In genomic region chr3:107476462-107476861, GRCh38 we compare ENCODE assay signal across 27 cellular contexts. TPM values are rescaled to one million over a fixed set of nuclear protein-coding genes. Genes with fewer than 3 reads are reported as not detected.
DNase-seq lines count a peak whose midpoint lies in the region; ATAC-seq, FAIRE-seq and TF ChIP-seq lines count a peak whose summit lies in the region.
"Had no signal": no experiment of that assay in that cellular context is flagged by ENCODE, and none has a peak within 500 bp of the region (broad histone marks: within the 10 kb centered on the region; RNA-seq: fewer than 3 reads in every experiment).

No MANE protein-coding gene starts in this region.

- H3K79me2 ChIP-seq in H9 (ENCODE audit: insufficient read depth, low read length) (no peaks in the 10 kb centered on the region), H1 (ENCODE audit: control insufficient read depth in 1 of 2, insufficient read depth in 2 of 2, low read length in 2 of 2) (no peaks in the 10 kb centered on the region)

- H3K4me3 Mint-ChIP-seq in H9, result no peak overlapping the region
- H3K4me3 Mint-ChIP-seq: CD14-positive monocyte; CD4-positive, alpha-beta memory T cell; CD4-positive, CD25-positive, alpha-beta regulatory T cell; CD8-positive, alpha-beta memory T cell had no signal

- H4K8ac ChIP-seq in H9 (replicated peaks; ENCODE audit: insufficient read length, low read depth, low read length), result no peak overlapping the region
- no peak overlapping the region for H4K8ac ChIP-seq in H1 (ENCODE audit: extremely low read depth, insufficient read depth, low read length)

- no peak for DNase-seq in H9
- DNase-seq in H1 (ENCODE audit: low read depth in 1 of 2, low spot score in 2 of 2), result no peak
- no peak for DNase-seq in urothelium cell line (ENCODE audit: low spot score)
- no peak for DNase-seq in SK-N-DZ (ENCODE audit: low spot score)
- DNase-seq in body of pancreas, result no peak
- no peak for DNase-seq in stimulated activated CD4-positive, alpha-beta T cell treated with anti-CD3 and anti-CD28 coated beads, Interleukin-4, amount 100 ng/mL, for 1 hour
- DNase-seq: 8988T; ACHN; BE2C; C1 segment of cervical spinal cord; CD4-positive, alpha-beta memory T cell; CD4-positive, CD25-positive, alpha-beta regulatory T cell; CD8-positive, alpha-beta memory T cell; COR-L47; DMS 273 treated with DMSO at 0.1 percent for 48 hours; DMS153; DMS53; DMS79; DND-41; EL; GDM1 had no signal

- peak overlapping the region in 2 of 3 experiments; percentile 19 to 51; a peak in 3 of 7 replicates for H3K27ac Mint-ChIP-seq in H9
- H3K27ac Mint-ChIP-seq: CD14-positive monocyte; CD4-positive, alpha-beta memory T cell; CD4-positive, CD25-positive, alpha-beta regulatory T cell; CD8-positive, alpha-beta memory T cell had no signal

- H3K56ac ChIP-seq in H9 (ENCODE audit: insufficient read length, low read depth, low read length) (no peak overlapping the region), H1 (replicated peaks; ENCODE audit: insufficient read length, low read depth, low read length) (no peak overlapping the region)

- H3K4me3 ChIP-seq in H1 (ENCODE audit: extremely low read depth in 1 of 4, insufficient read depth in 2 of 4, low read depth in 3 of 4, low read length in 4 of 4) (no peak overlapping the region; a peak in 1 of 8 replicates), body of pancreas (no peak overlapping the region)
- H3K4me3 ChIP-seq: BLaER1, GM12878 had no signal

- TF ChIP-seq POLR2A in H1 (IDR thresholded peaks at IDR 0.05; ENCODE audit: control extremely low read depth in 1 of 2, low read depth in 2 of 2, low read length in 2 of 2) (no peak), body of pancreas (IDR thresholded peaks at IDR 0.05) (no peak)

- H3K4me1 Mint-ChIP-seq in H9, result peaks cover 18 to 26% of the 10 kb centered on the region in 2 experiments
- H3K4me1 Mint-ChIP-seq: CD4-positive, alpha-beta memory T cell; CD4-positive, CD25-positive, alpha-beta regulatory T cell; CD8-positive, alpha-beta memory T cell had no signal

- no peak overlapping the region for H3K4me2 ChIP-seq in H9 (ENCODE audit: insufficient read depth, insufficient read length, low read length)
- peak overlapping the region in 1 of 2 experiments; percentile 27; a peak in 2 of 4 replicates for H3K4me2 ChIP-seq in H1 (ENCODE audit: insufficient read depth in 1 of 2, low read depth in 2 of 2, low read length in 2 of 2)
- H3K4me2 ChIP-seq: BLaER1 had no signal

- H3K4ac ChIP-seq in H9 (ENCODE audit: low read depth, low read length) (no peak overlapping the region), H1 (replicated peaks; ENCODE audit: insufficient read length, low read depth, low read length) (no peak overlapping the region)

- H3T11ph ChIP-seq in H9 (ENCODE audit: low read length), result no peak overlapping the region

- H3K18ac ChIP-seq in H9 (ENCODE audit: insufficient read length, low read depth, low read length) (no peak overlapping the region), H1 (ENCODE audit: extremely low read depth, low read length) (no peak overlapping the region)

- H3K9ac ChIP-seq in H9 (ENCODE audit: extremely low read depth, insufficient read length, low read length), result no peak overlapping the region
- no peak overlapping the region for H3K9ac ChIP-seq in H1 (replicated peaks in 1 of 4; ENCODE audit: extremely low read depth in 1 of 4, low read depth in 3 of 4, low read length in 3 of 4)
- H3K9ac ChIP-seq: BLaER1 had no signal

- no peak for TF ChIP-seq CTCF in H9 (conservative IDR thresholded peaks at IDR 0.05)
- TF ChIP-seq CTCF in H1 (IDR thresholded peaks at IDR 0.05; ENCODE audit: control extremely low read depth in 1 of 3, insufficient read depth in 1 of 3, low read depth in 1 of 3, low read length in 3 of 3), result no peak
- no peak for TF ChIP-seq CTCF in body of pancreas (IDR thresholded peaks at IDR 0.05)

- H3K9me3 Mint-ChIP-seq in H9, result peaks cover 28 to 33% of the 10 kb centered on the region in 2 experiments

- no peaks in the 10 kb centered on the region for H3K36me3 ChIP-seq in H1 (ENCODE audit: control insufficient read depth in 2 of 4, insufficient read depth in 4 of 4, low read length in 3 of 4)
- no peaks in the 10 kb centered on the region for H3K36me3 ChIP-seq in body of pancreas (replicated peaks in 1 of 2; ENCODE audit: insufficient read depth in 1 of 2, low read depth in 2 of 2)
- H3K36me3 ChIP-seq: BE2C, BLaER1 had no signal

- intact Hi-C loops in body of pancreas (cut with DNase I), result no loop called here

- peaks cover 2% of the 10 kb centered on the region; the same call in 1 of the 2 replicates for H3K27me3 Mint-ChIP-seq in H9 (ENCODE audit: low read depth)

- no peak for TF ChIP-seq RAD21 in H1 (IDR thresholded peaks at IDR 0.05 in 1 of 2, conservative IDR thresholded peaks at IDR 0.05 in 1 of 2; ENCODE audit: low read depth in 2 of 2, low read length in 2 of 2)

- H3K23ac ChIP-seq in H9 (ENCODE audit: insufficient read length, low read depth, low read length), result no peak overlapping the region
- no peak overlapping the region for H3K23ac ChIP-seq in H1 (ENCODE audit: insufficient read length)

- H3K23me2 ChIP-seq in H9 (ENCODE audit: insufficient read length, low read depth, low read length, poor library complexity, severe bottlenecking), result no peaks in the 10 kb centered on the region
- H3K23me2 ChIP-seq in H1 (ENCODE audit: low read depth, low read length), result no peaks in the 10 kb centered on the region

- H2AFZ ChIP-seq in H9 (ENCODE audit: low read length) (no peak overlapping the region), H1 (ENCODE audit: low read length) (no peak overlapping the region)

- H2BK12ac ChIP-seq in H9 (ENCODE audit: insufficient read length, low read depth, low read length) (no peak overlapping the region), H1 (ENCODE audit: low read depth, low read length) (no peak overlapping the region)

- H3K27ac ChIP-seq in H9 (ENCODE audit: insufficient read length, low read depth, low read length) (no peak overlapping the region), H1 (ENCODE audit: low read depth, low read length) (no peak overlapping the region), body of pancreas (no peak overlapping the region)
- H3K27ac ChIP-seq: BLaER1 had no signal

- H3K27me3 ChIP-seq in H9 (ENCODE audit: insufficient read depth, low read length), result no peaks in the 10 kb centered on the region
- H3K27me3 ChIP-seq in H1 (replicated peaks in 1 of 4; ENCODE audit: control insufficient read depth in 3 of 4, extremely low read depth in 1 of 4, insufficient read depth in 3 of 4, low read length in 3 of 4), result peaks cover 0 to 1% (median 0%) of the 10 kb centered on the region in 4 experiments; a peak in 1 of 7 replicates
- no peaks in the 10 kb centered on the region for H3K27me3 ChIP-seq in body of pancreas
- H3K27me3 ChIP-seq: BLaER1 had no signal

- no peaks in the 10 kb centered on the region for H4K20me1 ChIP-seq in H9 (ENCODE audit: control insufficient read depth, insufficient read depth, insufficient read length)
- H4K20me1 ChIP-seq in H1 (replicated peaks in 1 of 2; ENCODE audit: control insufficient read depth in 1 of 2, insufficient read depth in 2 of 2, low read length in 2 of 2), result no peaks in the 10 kb centered on the region
- H4K20me1 ChIP-seq: BLaER1 had no signal

- POLR2A ChIA-PET in H1 (lab: Charles Lee; ENCODE audit: partially characterized antibody), result no interaction called here

- H3K4me1 ChIP-seq in H9 (ENCODE audit: insufficient read depth, low read length) (peaks cover 5% of the 10 kb centered on the region; the same call in 1 of the 2 replicates), H1 (replicated peaks in 1 of 4; ENCODE audit: control insufficient read depth in 3 of 4, insufficient read depth in 4 of 4, low read length in 3 of 4) (no peaks in the 10 kb centered on the region; a peak in 1 of 7 replicates), body of pancreas (no peaks in the 10 kb centered on the region)
- H3K4me1 ChIP-seq: BE2C, BLaER1 had no signal

- H2BK15ac ChIP-seq in H9 (ENCODE audit: low read depth, low read length), result no peak overlapping the region
- H2BK15ac ChIP-seq in H1 (ENCODE audit: low read length), result no peak overlapping the region

- H2AK5ac ChIP-seq in H9 (ENCODE audit: insufficient read length, low read length) (no peak overlapping the region), H1 (ENCODE audit: low read depth, low read length) (no peak overlapping the region; the same call in 1 of the 2 replicates)

- H3K36me3 Mint-ChIP-seq in H9 (ENCODE audit: insufficient read depth in 1 of 3, low read depth in 3 of 3), result peaks cover 6 to 47% (median 18%) of the 10 kb centered on the region in 3 experiments
- H3K36me3 Mint-ChIP-seq: CD14-positive monocyte had no signal

- H4K91ac ChIP-seq in H9 (ENCODE audit: insufficient read length, low read depth, low read length) (no peak overlapping the region), H1 (replicated peaks; ENCODE audit: insufficient read length, low read length) (no peak overlapping the region)

- CTCF ChIA-PET in H1 (lab: Charles Lee; ENCODE audit: partially characterized antibody), result no interaction called here

- H4K5ac ChIP-seq in H9 (ENCODE audit: insufficient read length, low read depth, low read length), result no peak overlapping the region
- no peak overlapping the region for H4K5ac ChIP-seq in H1 (ENCODE audit: insufficient read length, low read depth, low read length)

- H2BK5ac ChIP-seq in H9 (ENCODE audit: insufficient read length, low read length) (no peak overlapping the region), H1 (ENCODE audit: low read depth, low read length) (peak overlapping the region; percentile 82; the same call in 1 of the 2 replicates)

- no peak overlapping the region for H2BK20ac ChIP-seq in H9 (ENCODE audit: low read depth, low read length, poor library complexity, severe bottlenecking)
- no peak overlapping the region for H2BK20ac ChIP-seq in H1 (ENCODE audit: low read length)

- H3K14ac ChIP-seq in H9 (ENCODE audit: insufficient read depth, low read length) (no peak overlapping the region), H1 (ENCODE audit: insufficient read length) (no peak overlapping the region)

- TF ChIP-seq EP300 in H1 (IDR thresholded peaks at IDR 0.05; ENCODE audit: borderline replicate concordance in 1 of 2, low read depth in 2 of 2, low read length in 2 of 2), result no peak

- FAIRE-seq in H1 (lab: Jason Lieb, UNC) (no peak), urothelium cell line (lab: Jason Lieb, UNC) (peak; percentile 58)
- FAIRE-seq: A204.1, GM12878, GM12892, GM18507 had no signal

- no peak overlapping the region for H2BK120ac ChIP-seq in H9 (ENCODE audit: low read depth, low read length, poor library complexity, severe bottlenecking)
- H2BK120ac ChIP-seq in H1 (replicated peaks; ENCODE audit: low read depth, low read length), result no peak overlapping the region

- ATAC-seq in body of pancreas, result no peak
- ATAC-seq: GM12878 had no signal

- no peaks in the 10 kb centered on the region for H3K9me3 ChIP-seq in H9 (ENCODE audit: control insufficient read depth, low read depth, low read length)
- H3K9me3 ChIP-seq in H1 (ENCODE audit: insufficient read depth in 2 of 2, low read depth in 1 of 2, low read length in 1 of 2), result no peaks in the 10 kb centered on the region
- no peaks in the 10 kb centered on the region for H3K9me3 ChIP-seq in body of pancreas
- H3K9me3 ChIP-seq: BE2C, BLaER1 had no signal

- H3K79me1 ChIP-seq in H9 (ENCODE audit: insufficient read depth, low read depth, low read length, poor library complexity, severe bottlenecking) (no peaks in the 10 kb centered on the region), H1 (ENCODE audit: low read depth, low read length) (no peaks in the 10 kb centered on the region)

RNA-seq across cellular contexts. Expression of gene BBX, which starts 46.3 kb away (rescaled TPM):
- total RNA-seq in H9 (2021) (34.4 and 34.8 TPM in 2 replicates), body of pancreas (10 to 100 TPM; 17.5 to 28.8 TPM)
- 37.2 and 42.5 TPM in 2 replicates for total RNA-seq in H1 (2021; fragmentation: NEBNext Ultra II Directional; extraction: Animal tissue kit (Norgen Biotek cat#: 25700))
- 7.1 and 11.0 TPM in 2 replicates for polyA plus RNA-seq in H1 (2011; rRNA removed)
- 17.7 TPM for polyA plus RNA-seq in H1 (2011; cell fraction: cytosol; rRNA removed)
- polyA plus RNA-seq in H1 (2011; cell fraction: nucleus; rRNA removed), result 25.7 TPM
- polyA plus RNA-seq in H1 (2012, experiment 1 of 2), result 16.4 to 20.3 TPM (median 18.1 TPM) in 4 replicates
- 0.76 TPM for polyA plus RNA-seq in H1 (2012, experiment 2 of 2)
- polyA plus RNA-seq in H1 (2013, experiment 1 of 2), result 22.8 TPM
- polyA plus RNA-seq in H1 (2013, experiment 2 of 2), result 21.5 TPM
- polyA minus RNA-seq in H1 (2011; rRNA and poly(A)+ RNA removed), result 67.3 and 121 TPM in 2 replicates
- polyA minus RNA-seq in H1 (2011; cell fraction: cytosol; rRNA and poly(A)+ RNA removed), result 29.0 TPM
- 191 TPM for polyA minus RNA-seq in H1 (2011; cell fraction: nucleus; rRNA and poly(A)+ RNA removed)
- polyA plus RNA-seq in SK-N-DZ (2014; cell fraction: cytosol; rRNA removed), result 7.6 and 11.2 TPM in 2 replicates
- polyA plus RNA-seq in SK-N-DZ (2014; cell fraction: nucleus; rRNA removed), result 6.0 and 9.0 TPM in 2 replicates
